In genomic region chr3:72145506-72146380, GRCh38 we compare ENCODE assay signal across 1 cellular context.
TF ChIP-seq lines count a peak whose summit lies in the region.

No MANE protein-coding gene starts in this region.

TF ChIP-seq in SK-N-SH treated with all-trans-retinoic acid at 6 μM for 48 hours, 23 proteins besides CTCF, POLR2A, EP300 and RAD21 (continued from another document):
- TF ChIP-seq, protein P1, sequence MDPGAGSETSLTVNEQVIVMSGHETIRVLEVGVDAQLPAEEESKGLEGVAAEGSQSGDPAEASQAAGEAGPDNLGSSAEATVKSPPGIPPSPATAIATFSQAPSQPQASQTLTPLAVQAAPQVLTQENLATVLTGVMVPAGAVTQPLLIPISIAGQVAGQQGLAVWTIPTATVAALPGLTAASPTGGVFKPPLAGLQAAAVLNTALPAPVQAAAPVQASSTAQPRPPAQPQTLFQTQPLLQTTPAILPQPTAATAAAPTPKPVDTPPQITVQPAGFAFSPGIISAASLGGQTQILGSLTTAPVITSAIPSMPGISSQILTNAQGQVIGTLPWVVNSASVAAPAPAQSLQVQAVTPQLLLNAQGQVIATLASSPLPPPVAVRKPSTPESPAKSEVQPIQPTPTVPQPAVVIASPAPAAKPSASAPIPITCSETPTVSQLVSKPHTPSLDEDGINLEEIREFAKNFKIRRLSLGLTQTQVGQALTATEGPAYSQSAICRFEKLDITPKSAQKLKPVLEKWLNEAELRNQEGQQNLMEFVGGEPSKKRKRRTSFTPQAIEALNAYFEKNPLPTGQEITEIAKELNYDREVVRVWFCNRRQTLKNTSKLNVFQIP (CRISPR knock-in tag; IDR thresholded peaks at IDR 0.05; ENCODE audit: borderline replicate concordance, low read depth): no peak
- TF ChIP-seq, protein P2, sequence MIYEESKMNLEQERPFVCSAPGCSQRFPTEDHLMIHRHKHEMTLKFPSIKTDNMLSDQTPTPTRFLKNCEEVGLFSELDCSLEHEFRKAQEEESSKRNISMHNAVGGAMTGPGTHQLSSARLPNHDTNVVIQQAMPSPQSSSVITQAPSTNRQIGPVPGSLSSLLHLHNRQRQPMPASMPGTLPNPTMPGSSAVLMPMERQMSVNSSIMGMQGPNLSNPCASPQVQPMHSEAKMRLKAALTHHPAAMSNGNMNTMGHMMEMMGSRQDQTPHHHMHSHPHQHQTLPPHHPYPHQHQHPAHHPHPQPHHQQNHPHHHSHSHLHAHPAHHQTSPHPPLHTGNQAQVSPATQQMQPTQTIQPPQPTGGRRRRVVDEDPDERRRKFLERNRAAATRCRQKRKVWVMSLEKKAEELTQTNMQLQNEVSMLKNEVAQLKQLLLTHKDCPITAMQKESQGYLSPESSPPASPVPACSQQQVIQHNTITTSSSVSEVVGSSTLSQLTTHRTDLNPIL (CRISPR knock-in tag; IDR thresholded peaks at IDR 0.05; ENCODE audit: low read depth): no peak
- TF ChIP-seq OSR1 (CRISPR knock-in tag; IDR thresholded peaks at IDR 0.05): no peak
- TF ChIP-seq PPARA (CRISPR knock-in tag; IDR thresholded peaks at IDR 0.05; ENCODE audit: borderline replicate concordance): no peak
